In genomic region chr2:70090706-70091334, GRCh38 we compare ENCODE assay signal across 1 cellular context.
A peak's percentile ranks its signal among the peaks of the same experiment; 100 is the strongest.
TF ChIP-seq lines count a peak whose summit lies in the region.

No MANE protein-coding gene starts in this region.

TF ChIP-seq in K562, 482 proteins besides CTCF, POLR2A, EP300 and RAD21 (continued from another document):
- TF ChIP-seq E2F8 (IDR thresholded peaks at IDR 0.05; ENCODE audit: low read depth, partially characterized antibody): no peak
- peak; percentile 42 for TF ChIP-seq RBM25 (IDR thresholded peaks at IDR 0.05; ENCODE audit: low read depth, low read length, severe bottlenecking)
- TF ChIP-seq ZKSCAN3 (CRISPR knock-in tag; IDR thresholded peaks at IDR 0.05): no peak
- no peak for TF ChIP-seq CREB1 (IDR thresholded peaks at IDR 0.05)
- TF ChIP-seq CREB1 (CRISPR knock-in tag; IDR thresholded peaks at IDR 0.05): no peak
- no peak for TF ChIP-seq CGGBP1 (CRISPR knock-in tag; IDR thresholded peaks at IDR 0.05)
- TF ChIP-seq THRB (CRISPR knock-in tag; conservative IDR thresholded peaks at IDR 0.05): no peak
- no peak for TF ChIP-seq RREB1 (CRISPR knock-in tag; IDR thresholded peaks at IDR 0.05)
- TF ChIP-seq TOE1 (IDR thresholded peaks at IDR 0.05; ENCODE audit: borderline replicate concordance): no peak
- TF ChIP-seq TOE1 (CRISPR knock-in tag; IDR thresholded peaks at IDR 0.05; ENCODE audit: borderline replicate concordance, low read depth): no peak
- TF ChIP-seq TGIF2 (CRISPR knock-in tag; IDR thresholded peaks at IDR 0.05): no peak
- no peak for TF ChIP-seq ZNF24 (IDR thresholded peaks at IDR 0.05)
- TF ChIP-seq ZKSCAN8 (CRISPR knock-in tag; IDR thresholded peaks at IDR 0.05): no peak
- TF ChIP-seq HNRNPUL1 (IDR thresholded peaks at IDR 0.05; ENCODE audit: low read length): no peak
- TF ChIP-seq BRF2 (IDR thresholded peaks at IDR 0.05; ENCODE audit: borderline replicate concordance, insufficient read depth, insufficient read length): no peak
- TF ChIP-seq PKNOX1 (IDR thresholded peaks at IDR 0.05): no peak
- no peak for TF ChIP-seq HLTF (IDR thresholded peaks at IDR 0.05)
- no peak for TF ChIP-seq ZNF280A (IDR thresholded peaks at IDR 0.05; ENCODE audit: low read depth, partially characterized antibody)
- TF ChIP-seq BCOR (IDR thresholded peaks at IDR 0.05): peak; percentile 78
- no peak for TF ChIP-seq ARID4B (CRISPR knock-in tag; IDR thresholded peaks at IDR 0.05)
- 0 out of 2 replicates have a peak, but pooled peaks have one; percentile 6 for TF ChIP-seq ZNF384 (IDR thresholded peaks at IDR 0.05; ENCODE audit: low read depth, low read length)
- TF ChIP-seq ZNF316 (IDR thresholded peaks at IDR 0.05): no peak
- peak; percentile 23; the same call in 1 of the 2 replicates for TF ChIP-seq SMARCA5 (IDR thresholded peaks at IDR 0.05)
- no peak for TF ChIP-seq ELF1 (tag; IDR thresholded peaks at IDR 0.05)
- no peak for TF ChIP-seq BRD9 (IDR thresholded peaks at IDR 0.05; ENCODE audit: low read depth, partially characterized antibody)
- no peak for TF ChIP-seq MED1 (CRISPR knock-in tag; IDR thresholded peaks at IDR 0.05; ENCODE audit: borderline replicate concordance)
- no peak for TF ChIP-seq ZNF133 (CRISPR knock-in tag; IDR thresholded peaks at IDR 0.05)
- no peak for TF ChIP-seq TCF7 (IDR thresholded peaks at IDR 0.05; ENCODE audit: borderline replicate concordance)
- no peak for TF ChIP-seq ETS1 (conservative IDR thresholded peaks at IDR 0.05; ENCODE audit: control insufficient read depth, low read depth, low read length)
- no peak for TF ChIP-seq ZBTB8A (IDR thresholded peaks at IDR 0.05; ENCODE audit: partially characterized antibody)
- no peak for TF ChIP-seq ZNF707 (CRISPR knock-in tag; conservative IDR thresholded peaks at IDR 0.05)
- no peak for TF ChIP-seq COPS2 (conservative IDR thresholded peaks at IDR 0.05)
